22 cellular contexts compared by ENCODE assay signal in the genomic region with DNA sequence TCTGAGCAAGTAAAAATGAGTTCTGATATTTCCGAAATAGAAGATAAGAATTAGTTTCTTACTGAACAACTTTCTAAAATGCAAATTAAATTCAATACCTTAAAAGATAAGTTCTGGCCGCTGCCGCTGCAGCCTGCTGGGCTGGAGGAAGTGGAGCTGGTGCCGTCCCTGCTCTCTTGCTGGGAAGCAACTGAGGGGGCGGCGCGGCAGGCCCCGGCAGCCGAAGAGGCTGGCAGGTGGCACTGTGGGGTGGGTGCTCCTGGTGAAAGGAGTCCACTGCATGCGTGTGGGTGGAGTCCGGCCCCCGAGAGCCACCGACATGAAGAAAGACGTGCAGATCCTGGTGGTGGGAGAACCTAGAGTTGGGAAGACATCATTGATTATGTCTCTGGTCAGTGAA.
"Had no signal": no experiment of that assay in that cellular context is flagged by ENCODE, and none has a peak within 500 bp of the region (broad histone marks: within the 10 kb centered on the region; RNA-seq: fewer than 3 reads in every experiment).

No MANE protein-coding gene starts in this region.

- H3K9me3 Mint-ChIP-seq: activated naive CD4-positive, alpha-beta T cell treated with anti-CD3 and anti-CD28 coated beads, Interleukin-2, amount 50 U/mL, for 24 hours; effector memory CD8-positive, alpha-beta T cell; memory B cell; natural killer cell treated with Interleukin-12 subunit alpha and Interleukin-12 subunit beta and Interleukin-15 and Interleukin-18, amount 100 ng/mL, for 72 hours; stimulated activated effector memory CD8-positive, alpha-beta T cell treated with anti-CD3 and anti-CD28 coated beads, Interleukin-12 subunit alpha, Interleukin-12 subunit beta, amount 100 ng/mL, for 72 hours had no signal

- H3K4me1 ChIP-seq: right lobe of liver, transverse colon, uterus had no signal

- FAIRE-seq: endothelial cell of umbilical vein, islet of Langerhans had no signal

- H3K4me3 Mint-ChIP-seq: activated naive CD4-positive, alpha-beta T cell treated with anti-CD3 and anti-CD28 coated beads, Interleukin-2, amount 50 U/mL, for 24 hours; effector memory CD8-positive, alpha-beta T cell; memory B cell; natural killer cell treated with Interleukin-12 subunit alpha and Interleukin-12 subunit beta and Interleukin-15 and Interleukin-18, amount 100 ng/mL, for 72 hours; stimulated activated effector memory CD8-positive, alpha-beta T cell treated with anti-CD3 and anti-CD28 coated beads, Interleukin-12 subunit alpha, Interleukin-12 subunit beta, amount 100 ng/mL, for 72 hours had no signal

- DNase-seq: activated gamma-delta T cell treated with Interleukin-2 at 50 U/mL for 16 hours; activated T-cell treated with anti-CD3 and anti-CD28 coated beads, Interleukin-2, amount 50 U/mL, for 1 hour; brain microvascular endothelial cell; caudate nucleus; effector memory CD8-positive, alpha-beta T cell; foreskin melanocyte; hypothalamus; left cardiac atrium; right lobe of liver; stimulated activated CD4-positive, alpha-beta T cell treated with anti-CD3 and anti-CD28 coated beads, Interleukin-2, amount 100 ng/mL, for 24 hours; stomach; transverse colon; WERI-Rb-1 had no signal

- H3K36me3 Mint-ChIP-seq: natural killer cell treated with Interleukin-12 subunit alpha and Interleukin-12 subunit beta and Interleukin-15 and Interleukin-18, amount 100 ng/mL, for 72 hours had no signal

- H3K27me3 Mint-ChIP-seq: activated naive CD4-positive, alpha-beta T cell treated with anti-CD3 and anti-CD28 coated beads, Interleukin-2, amount 50 U/mL, for 24 hours; effector memory CD8-positive, alpha-beta T cell; memory B cell; natural killer cell treated with Interleukin-12 subunit alpha and Interleukin-12 subunit beta and Interleukin-15 and Interleukin-18, amount 100 ng/mL, for 72 hours had no signal

- H3K27me3 ChIP-seq: brain microvascular endothelial cell, right lobe of liver, stomach, transverse colon, uterus had no signal

- H3K27ac ChIP-seq: brain microvascular endothelial cell, right lobe of liver, skin epidermis, transverse colon, uterus, WERI-Rb-1 had no signal

- H3K36me3 ChIP-seq: brain microvascular endothelial cell, right lobe of liver, stomach, transverse colon, uterus, WERI-Rb-1 had no signal

- H3K27ac Mint-ChIP-seq: activated naive CD4-positive, alpha-beta T cell treated with anti-CD3 and anti-CD28 coated beads, Interleukin-2, amount 50 U/mL, for 24 hours; effector memory CD8-positive, alpha-beta T cell; memory B cell; natural killer cell treated with Interleukin-12 subunit alpha and Interleukin-12 subunit beta and Interleukin-15 and Interleukin-18, amount 100 ng/mL, for 72 hours; stimulated activated effector memory CD8-positive, alpha-beta T cell treated with anti-CD3 and anti-CD28 coated beads, Interleukin-12 subunit alpha, Interleukin-12 subunit beta, amount 100 ng/mL, for 72 hours had no signal

- H3K4me3 ChIP-seq: right lobe of liver, skin epidermis, transverse colon, uterus had no signal

- ATAC-seq: effector memory CD8-positive, alpha-beta T cell; esophagus mucosa; left cardiac atrium; natural killer cell treated with Interleukin-12 subunit alpha and Interleukin-12 subunit beta and Interleukin-15 and Interleukin-18, amount 100 ng/mL, for 72 hours; right lobe of liver; stimulated activated effector memory CD8-positive, alpha-beta T cell treated with anti-CD3 and anti-CD28 coated beads, Interleukin-12 subunit alpha, Interleukin-12 subunit beta, amount 100 ng/mL, for 72 hours had no signal

- H3K9me3 ChIP-seq: right lobe of liver, transverse colon, uterus had no signal

- H3K4me1 Mint-ChIP-seq: activated naive CD4-positive, alpha-beta T cell treated with anti-CD3 and anti-CD28 coated beads, Interleukin-2, amount 50 U/mL, for 24 hours; memory B cell; stimulated activated effector memory CD8-positive, alpha-beta T cell treated with anti-CD3 and anti-CD28 coated beads, Interleukin-12 subunit alpha, Interleukin-12 subunit beta, amount 100 ng/mL, for 72 hours had no signal
